17 cellular contexts compared by ENCODE assay signal in the genomic region with DNA sequence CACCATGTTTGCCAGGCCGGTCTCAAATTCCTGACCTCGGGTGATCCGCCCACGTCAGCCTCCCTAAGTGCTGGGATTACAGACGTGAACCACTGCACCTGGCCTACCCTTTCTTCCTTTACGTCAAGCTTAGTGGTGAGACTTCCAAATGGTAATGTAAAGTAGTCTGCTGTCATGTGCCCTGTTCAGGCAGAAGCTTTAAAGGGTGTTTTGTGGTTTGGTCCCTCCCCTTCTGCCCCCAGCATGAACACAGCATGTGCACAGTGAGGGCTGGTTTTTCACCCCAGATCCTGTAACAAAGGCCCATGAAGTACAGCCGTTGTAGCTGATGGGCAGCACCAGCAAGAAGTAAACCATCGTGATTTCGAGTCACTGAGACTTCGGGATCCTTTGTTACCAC. TPM values are rescaled to one million over a fixed set of nuclear protein-coding genes. Genes with fewer than 3 reads are reported as not detected.
DNase-seq lines count a peak whose midpoint lies in the region; TF ChIP-seq lines count a peak whose summit lies in the region.
"Had no signal": no experiment of that assay in that cellular context is flagged by ENCODE, and none has a peak within 500 bp of the region (broad histone marks: within the 10 kb centered on the region; RNA-seq: fewer than 3 reads in every experiment).

No MANE protein-coding gene starts in this region.

- no peak for TF ChIP-seq CTCF in MCF 10A (IDR thresholded peaks at IDR 0.05; ENCODE audit: unreplicated experiment)
- TF ChIP-seq CTCF in mammary epithelial cell (conservative IDR thresholded peaks at IDR 0.05 in 1 of 2, IDR thresholded peaks at IDR 0.05 in 1 of 2; ENCODE audit: extremely low read depth in 1 of 2, insufficient read depth in 1 of 2, low read depth in 1 of 2, low read length in 2 of 2), result no peak
- TF ChIP-seq CTCF in WERI-Rb-1 (IDR thresholded peaks at IDR 0.05; ENCODE audit: low read depth, low read length), result no peak
- no peak for TF ChIP-seq CTCF in brain (conservative IDR thresholded peaks at IDR 0.05)
- TF ChIP-seq CTCF in OCI-LY7 (conservative IDR thresholded peaks at IDR 0.05; ENCODE audit: low read length), result no peak

- peaks cover 55% of the 10 kb centered on the region for H3K36me3 Mint-ChIP-seq in MCF 10A (ENCODE audit: insufficient read depth, unreplicated experiment)
- H3K36me3 Mint-ChIP-seq in brain, result peaks cover 8% of the 10 kb centered on the region

- 62% methylated on average over 10 of the region's 10 CpGs for WGBS in mammary epithelial cell (ENCODE audit: low coverage, missing lambda C conversion rate)
- WGBS in thymus, result 55% methylated on average over 10 of the region's 10 CpGs

- H3K9me3 ChIP-seq in mammary epithelial cell (replicated peaks; ENCODE audit: insufficient read depth, low read length) (no peaks in the 10 kb centered on the region), WERI-Rb-1 (ENCODE audit: severe bottlenecking) (no peaks in the 10 kb centered on the region), thymus (ENCODE audit: control insufficient read depth) (no peaks in the 10 kb centered on the region), OCI-LY7 (ENCODE audit: low read length) (no peaks in the 10 kb centered on the region)
- H3K9me3 ChIP-seq: HAP-1, upper lobe of left lung had no signal

- no peak overlapping the region for H3K9ac ChIP-seq in mammary epithelial cell (ENCODE audit: insufficient read depth, low read length)

- POLR2A ChIA-PET in MCF 10A (lab: Yijun Ruan, JAX) (interaction anchor here (3.2 to 4.3 kb wide), 3 partner anchors 11 to 52 kb away, joined by 19 to 136 read pairs (median 26); a partner anchor contains a TSS), OCI-LY7 (lab: Charles Lee) (interaction anchor here (1.5 to 4.1 kb wide), 2 partner anchors 11 to 25 kb away, joined by 4 to 46 read pairs; a partner anchor contains a TSS)

- peaks cover 4% of the 10 kb centered on the region for H3K4me1 Mint-ChIP-seq in MCF 10A (ENCODE audit: insufficient read depth, unreplicated experiment)
- H3K4me1 Mint-ChIP-seq in brain, result peaks cover 37% of the 10 kb centered on the region

- peaks cover 54% of the 10 kb centered on the region for H3K79me2 ChIP-seq in mammary epithelial cell (ENCODE audit: insufficient read depth, low read length)
- peaks cover 36% of the 10 kb centered on the region for H3K79me2 ChIP-seq in OCI-LY7 (ENCODE audit: insufficient read depth, low read depth, low read length)

- H2AFZ ChIP-seq in mammary epithelial cell (ENCODE audit: low read depth, low read length) (no peak overlapping the region), OCI-LY7 (ENCODE audit: low read length) (no peak overlapping the region)

- H3K27ac ChIP-seq in mammary epithelial cell (ENCODE audit: insufficient read depth, low read depth, low read length) (no peak overlapping the region), WERI-Rb-1 (no peak overlapping the region), thymus (ENCODE audit: low read depth) (peak overlapping the region; percentile 43), OCI-LY7 (ENCODE audit: low read depth, low read length, poor library complexity, severe bottlenecking) (no peak overlapping the region)
- H3K27ac ChIP-seq: HL-60, upper lobe of left lung had no signal

- no peaks in the 10 kb centered on the region for H3K27me3 Mint-ChIP-seq in MCF 10A (ENCODE audit: insufficient read depth, unreplicated experiment)
- peaks cover 14% of the 10 kb centered on the region for H3K27me3 Mint-ChIP-seq in brain

- intact Hi-C loops in MCF 10A (cut with micrococcal nuclease), result loop anchor here (5.0 kb wide), 1 partner anchor 188 kb away; no protein-coding TSS in a partner anchor
- intact Hi-C loops in mammary epithelial cell (cut with micrococcal nuclease), result loop anchor here (5.0 kb wide), 1 partner anchor 43 kb away; a partner anchor contains a TSS
- intact Hi-C loops in OCI-LY7 (cut with micrococcal nuclease; ENCODE audit: unreplicated experiment), result loop anchor here (5.0 to 10.0 kb wide), 2 partner anchors 193 to 335 kb away; a partner anchor contains a TSS

- BruUV-seq in MCF 10A (replicated peaks; lab: Mats Ljungman, UMichigan), result no TSS peak
- no TSS peak for BruUV-seq in mammary epithelial cell (replicated peaks; lab: Mats Ljungman, UMichigan)
- no TSS peak for BruUV-seq in OCI-LY7 (replicated peaks; lab: Mats Ljungman, UMichigan)

- in situ Hi-C loops in mammary epithelial cell (cut with MboI; ENCODE audit: low sequenced_read_pairs in 2 of 2), result no loop called here

- H3K4me1 ChIP-seq in mammary epithelial cell (ENCODE audit: insufficient read depth, low read length), result peaks cover 21% of the 10 kb centered on the region
- H3K4me1 ChIP-seq in thymus (ENCODE audit: control insufficient read depth, insufficient read depth, low read length), result peaks cover 9% of the 10 kb centered on the region
- H3K4me1 ChIP-seq in OCI-LY7 (ENCODE audit: insufficient read depth, low read length, poor library complexity, severe bottlenecking), result peaks cover 17% of the 10 kb centered on the region

- CTCF ChIA-PET in MCF 10A (lab: Yijun Ruan, JAX) (interaction anchor here (1.5 kb wide), 1 partner anchor 30 kb away, joined by 3 read pairs; no protein-coding TSS in a partner anchor), mammary epithelial cell (lab: Charles Lee; ENCODE audit: low non-redundant PET) (no interaction called here), OCI-LY7 (lab: Charles Lee; ENCODE audit: unreplicated experiment) (no interaction called here)

- DNase-seq in MCF 10A (ENCODE audit: unreplicated experiment), result no peak
- no peak for DNase-seq in mammary epithelial cell
- peak; percentile 35 for DNase-seq in WERI-Rb-1
- no peak for DNase-seq in OCI-LY7 (ENCODE audit: low spot score)
- no peak for DNase-seq in stimulated activated naive CD4-positive, alpha-beta T cell treated with Interleukin-2 at 50 U/mL for 16 hours (lab: John Stamatoyannopoulos, UW)
- DNase-seq in OCI-M2 (lab: John Stamatoyannopoulos, UW; ENCODE audit: unreplicated experiment), result no peak
- DNase-seq: activated effector memory CD4-positive, alpha-beta T cell treated with Interleukin-2 at 50 U/mL for 16 hours; DMS79; kidney; NCI-H2081 treated with DMSO at 0.1 percent for 48 hours; NCI-H748 treated with DMSO at 0.1 percent for 48 hours; posterior cingulate gyrus; upper lobe of left lung had no signal

- peak overlapping the region; percentile 90 for H3K4me3 Mint-ChIP-seq in MCF 10A (ENCODE audit: unreplicated experiment)
- peak overlapping the region; percentile 30 to 89 (median 63) for H3K4me3 Mint-ChIP-seq in brain

- H4K20me1 ChIP-seq in mammary epithelial cell (ENCODE audit: insufficient read depth, low read length), result no peaks in the 10 kb centered on the region
- no peaks in the 10 kb centered on the region for H4K20me1 ChIP-seq in OCI-LY7 (ENCODE audit: insufficient read depth, low read length)

- H3K27me3 ChIP-seq in mammary epithelial cell (ENCODE audit: insufficient read depth, low read length) (no peaks in the 10 kb centered on the region), WERI-Rb-1 (ENCODE audit: insufficient read depth, low read depth, severe bottlenecking) (no peaks in the 10 kb centered on the region), thymus (ENCODE audit: control insufficient read depth, insufficient read depth) (no peaks in the 10 kb centered on the region)
- H3K27me3 ChIP-seq: upper lobe of left lung had no signal

- H3K9me3 Mint-ChIP-seq in MCF 10A (ENCODE audit: unreplicated experiment), result no peaks in the 10 kb centered on the region
- H3K9me3 Mint-ChIP-seq in brain, result peaks cover 0 to 3% (median 0%) of the 10 kb centered on the region in 5 experiments

- peaks cover 17% of the 10 kb centered on the region for H3K36me3 ChIP-seq in mammary epithelial cell (ENCODE audit: insufficient read depth, low read length)
- H3K36me3 ChIP-seq in WERI-Rb-1, result peaks cover 38% of the 10 kb centered on the region
- H3K36me3 ChIP-seq in thymus (ENCODE audit: control insufficient read depth, insufficient read depth), result peaks cover 27% of the 10 kb centered on the region
- peaks cover 63% of the 10 kb centered on the region for H3K36me3 ChIP-seq in OCI-LY7 (ENCODE audit: insufficient read depth, low read length)

- no peak overlapping the region for H3K27ac Mint-ChIP-seq in MCF 10A (ENCODE audit: low read depth, unreplicated experiment)
- peak overlapping the region in 2 of 5 experiments; percentile 19 to 60 for H3K27ac Mint-ChIP-seq in brain

- H3K4me3 ChIP-seq in mammary epithelial cell (replicated peaks in 1 of 3; ENCODE audit: insufficient read depth in 1 of 3, low read depth in 2 of 3, low read length in 3 of 3) (no peak overlapping the region), WERI-Rb-1 (ENCODE audit: low read depth, low read length) (no peak overlapping the region), thymus (ENCODE audit: low read length) (no peak overlapping the region), OCI-LY7 (ENCODE audit: low read depth, low read length, poor library complexity, severe bottlenecking) (no peak overlapping the region)
- H3K4me3 ChIP-seq: HAP-1, upper lobe of left lung had no signal

- no peaks in the 10 kb centered on the region for H3K9me2 ChIP-seq in OCI-LY7 (ENCODE audit: insufficient read depth, low read length)

- H3K4me2 ChIP-seq in mammary epithelial cell (ENCODE audit: insufficient read depth, low read depth, low read length), result no peak overlapping the region
- no peak overlapping the region for H3K4me2 ChIP-seq in OCI-LY7 (ENCODE audit: low read length)

- dilution Hi-C loops in mammary epithelial cell (cut with HindIII; ENCODE audit: low sequenced_read_pairs), result no loop called here

RNA-seq across cellular contexts. Expression of a gene that starts 2.7 kb away (rescaled TPM):
- total RNA-seq in MCF 10A (2022), result 38.2 and 66.3 TPM in 2 replicates
- total RNA-seq in mammary epithelial cell, result 10 to 100 TPM; 10.5 to 49.3 TPM
- polyA plus RNA-seq in mammary epithelial cell, result 52.8 TPM
- polyA minus RNA-seq in mammary epithelial cell, result 23.0 TPM
- 61.0 TPM for polyA plus RNA-seq in brain (ENCODE audit: insufficient read depth, low read depth, low replicate concordance)
- 20.3 TPM for polyA plus RNA-seq in thymus
- 104 and 118 TPM in 2 replicates for total RNA-seq in OCI-LY7 (2014; rRNA removed; shearing (Covaris generic))
- total RNA-seq in OCI-LY7 (2022), result 127 and 129 TPM in 2 replicates

RNA-seq across cellular contexts. Expression of a gene that starts 12.5 kb away (rescaled TPM):
- total RNA-seq in MCF 10A (2022), result 27.8 and 35.5 TPM in 2 replicates
- total RNA-seq in mammary epithelial cell, result 10 to 100 TPM in 1 of 2 donors, 1 to 10 TPM in 1; 9.8 to 27.0 TPM
- polyA plus RNA-seq in mammary epithelial cell, result 18.4 TPM
- polyA minus RNA-seq in mammary epithelial cell, result 88.9 TPM
- polyA plus RNA-seq in brain (ENCODE audit: insufficient read depth, low read depth, low replicate concordance), result 26.1 TPM
- 47.3 TPM for polyA plus RNA-seq in thymus
- total RNA-seq in OCI-LY7 (2014; rRNA removed; shearing (Covaris generic)), result 73.7 and 90.9 TPM in 2 replicates
- total RNA-seq in OCI-LY7 (2022), result 65.4 and 69.1 TPM in 2 replicates

RNA-seq across cellular contexts. Expression of a gene that starts 45.1 kb away (rescaled TPM):
- total RNA-seq in MCF 10A (2022) (37.5 and 41.5 TPM in 2 replicates), mammary epithelial cell (10 to 100 TPM; 13.8 to 27.2 TPM), OCI-LY7 (2022) (54.7 and 68.1 TPM in 2 replicates)
- polyA plus RNA-seq in mammary epithelial cell (8.2 TPM), brain (ENCODE audit: insufficient read depth, low read depth, low replicate concordance) (5.2 TPM), thymus (51.0 TPM)
- polyA minus RNA-seq in mammary epithelial cell, result 2.3 TPM
- 19.4 and 23.2 TPM in 2 replicates for total RNA-seq in OCI-LY7 (2014; rRNA removed; shearing (Covaris generic))

RNA-seq across cellular contexts. Expression of a gene that starts 51.8 kb away (rescaled TPM):
- 70.9 and 72.8 TPM in 2 replicates for total RNA-seq in MCF 10A (2022)
- total RNA-seq in mammary epithelial cell, result 10 to 100 TPM; 70.3 to 81.0 TPM
- 97.2 TPM for polyA plus RNA-seq in mammary epithelial cell
- 75.8 TPM for polyA minus RNA-seq in mammary epithelial cell
- 42.6 TPM for polyA plus RNA-seq in brain (ENCODE audit: insufficient read depth, low read depth, low replicate concordance)
- 68.0 TPM for polyA plus RNA-seq in thymus
- total RNA-seq in OCI-LY7 (2014; rRNA removed; shearing (Covaris generic)), result 72.4 and 78.0 TPM in 2 replicates
- 133 and 152 TPM in 2 replicates for total RNA-seq in OCI-LY7 (2022)

RNA-seq across cellular contexts. Expression of a gene that starts 52.3 kb away (rescaled TPM):
- total RNA-seq in MCF 10A (2022), result 64.5 and 91.8 TPM in 2 replicates
- 10 to 100 TPM; 35.8 to 61.1 TPM for total RNA-seq in mammary epithelial cell
- 47.5 TPM for polyA plus RNA-seq in mammary epithelial cell
- polyA minus RNA-seq in mammary epithelial cell, result 28.6 TPM
- polyA plus RNA-seq in brain (ENCODE audit: insufficient read depth, low read depth, low replicate concordance), result 109 TPM
- 34.0 TPM for polyA plus RNA-seq in thymus
- 55.4 and 65.6 TPM in 2 replicates for total RNA-seq in OCI-LY7 (2014; rRNA removed; shearing (Covaris generic))
- total RNA-seq in OCI-LY7 (2022), result 55.6 and 61.6 TPM in 2 replicates
